9 cellular contexts compared by ENCODE assay signal in the genomic region with DNA sequence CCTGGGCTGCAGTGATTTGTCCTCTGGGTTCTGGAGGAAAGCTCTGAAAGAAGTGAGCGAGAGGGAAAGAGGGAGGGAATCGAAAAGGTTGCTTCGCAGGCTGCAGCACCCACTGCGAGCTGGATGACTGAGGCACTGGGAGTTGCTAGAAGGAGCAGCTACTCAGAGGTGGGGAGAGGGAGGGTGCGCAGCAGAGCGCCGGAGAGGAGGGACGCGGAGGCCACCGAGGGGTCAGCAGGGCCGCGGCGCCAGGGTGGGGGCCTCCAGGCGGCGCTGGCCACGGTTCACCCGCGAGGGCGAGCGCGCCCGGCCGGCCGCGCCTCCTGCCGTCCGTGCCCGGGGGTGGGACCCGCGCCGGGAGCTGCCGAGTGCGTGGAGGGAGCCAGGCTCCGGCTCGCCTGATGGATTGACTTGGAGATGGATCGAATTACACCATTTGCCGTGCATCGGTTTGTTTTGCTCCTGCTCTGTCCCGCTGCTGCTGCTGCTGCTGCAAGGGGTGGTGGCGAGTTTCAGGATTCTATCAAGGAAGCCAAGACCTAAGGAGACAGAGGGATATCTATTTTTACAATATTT. TPM values are rescaled to one million over a fixed set of nuclear protein-coding genes. Genes with fewer than 3 reads are reported as not detected.
DNase-seq lines count a peak whose midpoint lies in the region; ATAC-seq and TF ChIP-seq lines count a peak whose summit lies in the region.
"Had no signal": no experiment of that assay in that cellular context is flagged by ENCODE, and none has a peak within 500 bp of the region (broad histone marks: within the 10 kb centered on the region; RNA-seq: fewer than 3 reads in every experiment).

A gene with protein sequence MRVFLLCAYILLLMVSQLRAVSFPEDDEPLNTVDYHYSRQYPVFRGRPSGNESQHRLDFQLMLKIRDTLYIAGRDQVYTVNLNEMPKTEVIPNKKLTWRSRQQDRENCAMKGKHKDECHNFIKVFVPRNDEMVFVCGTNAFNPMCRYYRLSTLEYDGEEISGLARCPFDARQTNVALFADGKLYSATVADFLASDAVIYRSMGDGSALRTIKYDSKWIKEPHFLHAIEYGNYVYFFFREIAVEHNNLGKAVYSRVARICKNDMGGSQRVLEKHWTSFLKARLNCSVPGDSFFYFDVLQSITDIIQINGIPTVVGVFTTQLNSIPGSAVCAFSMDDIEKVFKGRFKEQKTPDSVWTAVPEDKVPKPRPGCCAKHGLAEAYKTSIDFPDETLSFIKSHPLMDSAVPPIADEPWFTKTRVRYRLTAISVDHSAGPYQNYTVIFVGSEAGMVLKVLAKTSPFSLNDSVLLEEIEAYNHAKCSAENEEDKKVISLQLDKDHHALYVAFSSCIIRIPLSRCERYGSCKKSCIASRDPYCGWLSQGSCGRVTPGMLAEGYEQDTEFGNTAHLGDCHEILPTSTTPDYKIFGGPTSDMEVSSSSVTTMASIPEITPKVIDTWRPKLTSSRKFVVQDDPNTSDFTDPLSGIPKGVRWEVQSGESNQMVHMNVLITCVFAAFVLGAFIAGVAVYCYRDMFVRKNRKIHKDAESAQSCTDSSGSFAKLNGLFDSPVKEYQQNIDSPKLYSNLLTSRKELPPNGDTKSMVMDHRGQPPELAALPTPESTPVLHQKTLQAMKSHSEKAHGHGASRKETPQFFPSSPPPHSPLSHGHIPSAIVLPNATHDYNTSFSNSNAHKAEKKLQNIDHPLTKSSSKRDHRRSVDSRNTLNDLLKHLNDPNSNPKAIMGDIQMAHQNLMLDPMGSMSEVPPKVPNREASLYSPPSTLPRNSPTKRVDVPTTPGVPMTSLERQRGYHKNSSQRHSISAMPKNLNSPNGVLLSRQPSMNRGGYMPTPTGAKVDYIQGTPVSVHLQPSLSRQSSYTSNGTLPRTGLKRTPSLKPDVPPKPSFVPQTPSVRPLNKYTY (plus strand): TSS at position 470 of the 576 bp plus-strand sequence. CDS start 42,294 bp downstream, outside the sequence.

- H3K27ac ChIP-seq in HEK293 (ENCODE audit: extremely low read depth, low read depth, low read length) (peak within 1 kb of the TSS; percentile 79), stomach (peak within 1 kb of the TSS; percentile 65 to 87 (median 81))

- peak within 1 kb of the TSS; percentile 54 for H3K4me3 ChIP-seq in HEK293 (ENCODE audit: low read depth, low read length)
- peak within 1 kb of the TSS; percentile 59 to 72 (median 66) for H3K4me3 ChIP-seq in stomach

- TF ChIP-seq CTCF in HEK293 (tag by site-specific recombination; IDR thresholded peaks at IDR 0.05) (peak; percentile 44; the same call in 1 of the 2 replicates), stomach (IDR thresholded peaks at IDR 0.05) (peak in 3 of 7 experiments; percentile 21 to 37 (median 32))

- 0 to 6% (median 2%) methylated on average over 12 to 40 of the region's 40 CpGs for WGBS in stomach, 5 donors

- ATAC-seq in left lobe of liver (peak; percentile 82), HG03378 (IDR thresholded peaks at IDR 0.05; ENCODE audit: unreplicated experiment) (no peak), GM19395 (IDR thresholded peaks at IDR 0.05; ENCODE audit: unreplicated experiment) (no peak)

- CTCF ChIA-PET in HEK293 (lab: Yijun Ruan, JAX): interaction anchor here (0.6 to 1.3 kb wide), 8 partner anchors 11 to 575 kb away, joined by 3 to 8 read pairs (median 3); no protein-coding TSS in a partner anchor

- peak; percentile 67 for DNase-seq in NCI-H526 treated with DMSO at 0.1 percent for 48 hours (lab: John Stamatoyannopoulos, UW)
- peak; percentile 91 for DNase-seq in ecto neural progenitor cell (ENCODE audit: low spot score)
- DNase-seq in left lobe of liver (ENCODE audit: low spot score): peak; percentile 53
- peak; percentile 45 for DNase-seq in stomach
- DNase-seq in activated effector memory CD4-positive, alpha-beta T cell treated with anti-CD3 and anti-CD28 coated beads, Interleukin-2, amount 50 U/mL, for 16 hours: no peak

- H3K36me3 ChIP-seq in HEK293 (ENCODE audit: control insufficient read depth in 2 of 2, insufficient read depth in 1 of 2, low read length in 2 of 2) (no peaks in the 10 kb centered on the region), stomach (no peaks in the 10 kb centered on the region)

- peaks cover 7% of the 10 kb centered on the region for H3K4me1 ChIP-seq in HEK293 (ENCODE audit: control insufficient read depth, insufficient read depth, low read length)
- peaks cover 9 to 64% (median 34%) of the 10 kb centered on the region in 4 donors for H3K4me1 ChIP-seq in stomach

- no peak for TF ChIP-seq EP300 in stomach (IDR thresholded peaks at IDR 0.05)

- no peaks in the 10 kb centered on the region for H3K9me3 ChIP-seq in HEK293 (ENCODE audit: control insufficient read depth, insufficient read depth, low read depth, low read length)
- no peaks in the 10 kb centered on the region for H3K9me3 ChIP-seq in stomach

- intact Hi-C loops in stomach (cut with DNase I; ENCODE audit: low total_unique reads): no loop called here

- H3K27me3 ChIP-seq in stomach: peaks cover 0 to 52% (median 32%) of the 10 kb centered on the region in 3 donors

- TF ChIP-seq POLR2A in stomach (IDR thresholded peaks at IDR 0.05): no peak

- POLR2A ChIA-PET in HEK293 (lab: Yijun Ruan, JAX): interaction anchor here (0.5 to 2.1 kb wide), 3 partner anchors 10 to 85 kb away, joined by 5 to 11 read pairs (median 7); no protein-coding TSS in a partner anchor

TF ChIP-seq in HEK293, 187 proteins besides CTCF, POLR2A, EP300 and RAD21:
- TF ChIP-seq ZNF596 (tag by site-specific recombination; IDR thresholded peaks at IDR 0.05) (0 out of 2 replicates have a peak, but pooled peaks have one; percentile 23), OSR2 (tag by site-specific recombination; IDR thresholded peaks at IDR 0.05) (peak; percentile 87), ZNF433 (tag by site-specific recombination; IDR thresholded peaks at IDR 0.05; ENCODE audit: low read depth) (no peak), ZNF341 (tag by site-specific recombination; IDR thresholded peaks at IDR 0.05; ENCODE audit: low read depth) (peak; percentile 46; the same call in 1 of the 2 replicates), PRDM1 (tag by site-specific recombination; IDR thresholded peaks at IDR 0.05) (peak; percentile 63), ZBTB44 (tag by site-specific recombination; IDR thresholded peaks at IDR 0.05) (peak; percentile 91), SP7 (tag by site-specific recombination; IDR thresholded peaks at IDR 0.05) (no peak), ZNF660 (tag by site-specific recombination; IDR thresholded peaks at IDR 0.05) (peak; percentile 64; the same call in 1 of the 2 replicates), ZNF561 (tag by site-specific recombination; IDR thresholded peaks at IDR 0.05; ENCODE audit: borderline replicate concordance) (peak; percentile 69; the same call in 1 of the 2 replicates), ZSCAN4 (tag by site-specific recombination; IDR thresholded peaks at IDR 0.05) (no peak), IKZF3 (tag by site-specific recombination; IDR thresholded peaks at IDR 0.05) (peak; percentile 87), ZNF24 (tag by site-specific recombination; IDR thresholded peaks at IDR 0.05) (no peak)
- TF ChIP-seq, protein P1, sequence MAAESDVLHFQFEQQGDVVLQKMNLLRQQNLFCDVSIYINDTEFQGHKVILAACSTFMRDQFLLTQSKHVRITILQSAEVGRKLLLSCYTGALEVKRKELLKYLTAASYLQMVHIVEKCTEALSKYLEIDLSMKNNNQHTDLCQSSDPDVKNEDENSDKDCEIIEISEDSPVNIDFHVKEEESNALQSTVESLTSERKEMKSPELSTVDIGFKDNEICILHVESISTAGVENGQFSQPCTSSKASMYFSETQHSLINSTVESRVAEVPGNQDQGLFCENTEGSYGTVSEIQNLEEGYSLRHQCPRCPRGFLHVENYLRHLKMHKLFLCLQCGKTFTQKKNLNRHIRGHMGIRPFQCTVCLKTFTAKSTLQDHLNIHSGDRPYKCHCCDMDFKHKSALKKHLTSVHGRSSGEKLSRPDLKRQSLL (tag by site-specific recombination; IDR thresholded peaks at IDR 0.05): peak; percentile 85

RNA-seq across cellular contexts. Expression of the gene that starts here (rescaled TPM):
- 2.7 TPM for total RNA-seq in left lobe of liver
- 10 to 100 TPM in 2 of 5 donors, 1 to 10 TPM in 3; 6.2 to 54.0 (median 9.9) TPM for total RNA-seq in stomach
- under 1 TPM; 0.61 to 0.68 (median 0.63) TPM for polyA plus RNA-seq in stomach
- total RNA-seq: activated CD8-positive, alpha-beta memory T cell treated with anti-CD3 and anti-CD28 coated beads for 36 hours had no signal
